In genomic region chr5:60339691-60340191, GRCh38 we compare ENCODE assay signal across 1 cellular context.
TF ChIP-seq lines count a peak whose summit lies in the region.

No MANE protein-coding gene starts in this region.

TF ChIP-seq in GM23338, 12 proteins besides CTCF, POLR2A, EP300 and RAD21 (continued from another document):
- TF ChIP-seq ZNF462 (CRISPR knock-in tag; IDR thresholded peaks at IDR 0.05) (no peak), STAT1 (IDR thresholded peaks at IDR 0.05; ENCODE audit: unreplicated experiment) (no peak), NANOG (IDR thresholded peaks at IDR 0.05; ENCODE audit: borderline replicate concordance) (no peak), EZH2phosphoT487 (IDR thresholded peaks at IDR 0.05; ENCODE audit: unreplicated experiment) (no peak), REST (IDR thresholded peaks at IDR 0.05; ENCODE audit: unreplicated experiment) (no peak), EZH2 (IDR thresholded peaks at IDR 0.05; ENCODE audit: low read depth, unreplicated experiment) (no peak), ZNF114 (CRISPR knock-in tag; IDR thresholded peaks at IDR 0.05) (no peak), POLR2AphosphoS5 (IDR thresholded peaks at IDR 0.05; ENCODE audit: low read depth) (no peak)
